Comparison of ENCODE assay signal across 31 cellular contexts in genomic region chr16:16985707-16986106, GRCh38.
"Had no signal": no experiment of that assay in that cellular context is flagged by ENCODE, and none has a peak within 500 bp of the region (broad histone marks: within the 10 kb centered on the region; RNA-seq: fewer than 3 reads in every experiment).

No MANE protein-coding gene starts in this region.

- H3K36me3 Mint-ChIP-seq: mesothelial cell of epicardium; naive B cell; stimulated activated naive B cell treated with anti-CD40 and anti-IgM and Interleukin-4, amounts not matched to agents 10 μg/mL and 1 μg/mL and 100 μg/mL, for 72 hours had no signal

- H3K27me3 ChIP-seq: pancreas, stomach, tibial artery, upper lobe of right lung had no signal

- FAIRE-seq: islet of Langerhans, kidney, pancreas, urothelium cell line had no signal

- H3K4me1 Mint-ChIP-seq: mesothelial cell of epicardium, nephron, neural crest cell had no signal

- H3K9me3 ChIP-seq: pancreas, prostate gland, thoracic aorta, tibial artery, upper lobe of right lung had no signal

- H3K4me3 Mint-ChIP-seq: mesothelial cell of epicardium; naive B cell; nephron; neural crest cell; stimulated activated naive B cell treated with anti-CD40 and anti-IgM and Interleukin-4, amounts not matched to agents 10 μg/mL and 1 μg/mL and 100 μg/mL, for 72 hours had no signal

- H3K27me3 Mint-ChIP-seq: naive B cell; stimulated activated naive B cell treated with anti-CD40 and anti-IgM and Interleukin-4, amounts not matched to agents 10 μg/mL and 1 μg/mL and 100 μg/mL, for 72 hours had no signal

- H3K36me3 ChIP-seq: left lung, pancreas, prostate gland, stomach, thoracic aorta, tibial artery, upper lobe of right lung had no signal

- H3K4me3 ChIP-seq: left lung, lung, pancreas, prostate gland, skin epidermis, stomach, thoracic aorta, tibial artery, upper lobe of right lung had no signal

- H3K4me1 ChIP-seq: left lung, pancreas, prostate gland, stomach, tibial artery, upper lobe of right lung had no signal

- H3K9me3 Mint-ChIP-seq: nephron had no signal

- H3K27ac ChIP-seq: left lung, pancreas, prostate gland, skin epidermis, stomach, thoracic aorta, tibial artery, upper lobe of right lung had no signal

- DNase-seq: hippocampal formation; kidney; left colon; left lung; mesendoderm; naive B cell; nucleus accumbens; pancreas; posterior cingulate gyrus; retina; right cardiac atrium; stimulated activated CD4-positive, alpha-beta T cell treated with anti-CD3 and anti-CD28 coated beads, Interleukin-12 subunit alpha, Interleukin-12 subunit beta, amount 100 ng/mL, for 4 hours; stimulated activated CD4-positive, alpha-beta T cell treated with anti-CD3 and anti-CD28 coated beads, Interleukin-15, amount 100 ng/mL, for 24 hours; stimulated activated CD4-positive, alpha-beta T cell treated with anti-CD3 and anti-CD28 coated beads, Interleukin-2, amount 100 ng/mL, for 24 hours; stimulated activated CD4-positive, alpha-beta T cell treated with anti-CD3 and anti-CD28 coated beads, Interleukin-4, amount 100 ng/mL, for 1 hour; stimulated activated naive B cell treated with anti-CD40 and anti-IgM and Interleukin-4, amounts not matched to agents 10 μg/mL and 1 μg/mL and 100 μg/mL, for 72 hours; stimulated activated naive CD8-positive, alpha-beta T cell treated with anti-CD3 and anti-CD28 coated beads, Interleukin-15, Interleukin-2, amounts not matched to agents 100 U/mL and 50 U/mL, for 24 hours; stomach; tibial artery; trophoblast cell; upper lobe of right lung had no signal

- ATAC-seq: left colon; left lung; pancreas; right cardiac atrium; sciatic nerve; stimulated activated naive B cell treated with anti-CD40 and anti-IgM and Interleukin-4, amounts not matched to agents 10 μg/mL and 1 μg/mL and 100 μg/mL, for 72 hours; stimulated activated naive CD8-positive, alpha-beta T cell treated with anti-CD3 and anti-CD28 coated beads, Interleukin-15, Interleukin-2, amounts not matched to agents 100 U/mL and 50 U/mL, for 24 hours; upper lobe of right lung had no signal

- H3K27ac Mint-ChIP-seq: mesothelial cell of epicardium, nephron had no signal
